ENCODE assay signal across 29 cellular contexts in the genomic region with DNA sequence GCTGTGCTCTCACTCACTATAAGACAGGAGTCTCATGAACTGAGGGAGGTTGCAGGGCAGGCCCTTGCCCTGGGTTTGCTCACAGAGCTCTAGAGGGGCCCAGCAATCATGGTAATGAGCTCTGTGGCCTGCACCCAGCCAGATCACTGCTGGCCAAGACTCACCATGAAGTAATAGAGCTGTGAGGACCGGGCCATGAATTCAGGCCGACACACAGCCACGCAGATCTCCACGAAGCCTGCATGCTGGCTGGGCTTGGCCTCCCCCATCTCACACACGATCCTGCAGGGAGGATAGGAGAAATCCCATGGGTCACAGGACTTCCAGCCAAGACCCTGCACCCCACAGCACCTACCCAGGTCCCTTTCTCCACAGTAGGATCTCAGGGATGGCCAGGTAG.
"Had no signal": no experiment of that assay in that cellular context is flagged by ENCODE, and none has a peak within 500 bp of the region (broad histone marks: within the 10 kb centered on the region; RNA-seq: fewer than 3 reads in every experiment).

No MANE protein-coding gene starts in this region.

- H3K4me3 Mint-ChIP-seq: immature natural killer cell; mesothelial cell of epicardium; naive B cell; natural killer cell; nephron progenitor cell; neural progenitor cell; stimulated activated effector memory CD8-positive, alpha-beta T cell treated with anti-CD3 and anti-CD28 coated beads, Interleukin-12 subunit alpha, Interleukin-12 subunit beta, amount 100 ng/mL, for 72 hours had no signal

- H3K9me3 Mint-ChIP-seq: mesothelial cell of epicardium; natural killer cell; nephron progenitor cell; stimulated activated effector memory CD8-positive, alpha-beta T cell treated with anti-CD3 and anti-CD28 coated beads, Interleukin-12 subunit alpha, Interleukin-12 subunit beta, amount 100 ng/mL, for 72 hours had no signal

- DNase-seq: hypothalamus; immature natural killer cell; kidney; left colon; left lung; lower lobe of right lung; mammary epithelial cell; mesenchymal stem cell; naive B cell; natural killer cell; nephron progenitor cell; ovary; retina; right cardiac atrium; small intestine; stimulated activated CD4-positive, alpha-beta T cell treated with anti-CD3 and anti-CD28 coated beads, Interleukin-4, amount 100 ng/mL, for 24 hours; stimulated activated naive CD4-positive, alpha-beta T cell; stomach; testis; thyroid gland; transverse colon; upper lobe of left lung had no signal

- H3K36me3 ChIP-seq: left lung, lower lobe of right lung, neural progenitor cell, ovary, prostate gland, thyroid gland, transverse colon, upper lobe of left lung, vagina had no signal

- H3K27me3 ChIP-seq: left lung, neural progenitor cell, ovary, spleen, stomach, testis, thyroid gland, transverse colon, upper lobe of left lung, vagina had no signal

- ATAC-seq: left colon; left lung; lower lobe of right lung; natural killer cell; sciatic nerve; stimulated activated effector memory CD8-positive, alpha-beta T cell treated with anti-CD3 and anti-CD28 coated beads, Interleukin-12 subunit alpha, Interleukin-12 subunit beta, amount 100 ng/mL, for 72 hours had no signal

- H3K4me1 Mint-ChIP-seq: immature natural killer cell; mesothelial cell of epicardium; naive B cell; natural killer cell; nephron progenitor cell; stimulated activated effector memory CD8-positive, alpha-beta T cell treated with anti-CD3 and anti-CD28 coated beads, Interleukin-12 subunit alpha, Interleukin-12 subunit beta, amount 100 ng/mL, for 72 hours had no signal

- H3K4me3 ChIP-seq: left lung, lower lobe of right lung, neural progenitor cell, ovary, prostate gland, spleen, stomach, testis, thyroid gland, transverse colon, upper lobe of left lung, vagina had no signal

- H3K27ac ChIP-seq: left lung, lower lobe of right lung, neural progenitor cell, ovary, prostate gland, spleen, stomach, testis, thyroid gland, transverse colon, upper lobe of left lung, vagina had no signal

- H3K9me3 ChIP-seq: left lung, lower lobe of right lung, ovary, prostate gland, spleen, stomach, testis, thyroid gland, transverse colon, upper lobe of left lung, vagina had no signal

- H3K27ac Mint-ChIP-seq: immature natural killer cell; mesothelial cell of epicardium; naive B cell; natural killer cell; nephron progenitor cell; neural progenitor cell; stimulated activated effector memory CD8-positive, alpha-beta T cell treated with anti-CD3 and anti-CD28 coated beads, Interleukin-12 subunit alpha, Interleukin-12 subunit beta, amount 100 ng/mL, for 72 hours had no signal

- H3K4me1 ChIP-seq: left lung, lower lobe of right lung, neural progenitor cell, prostate gland, spleen, stomach, testis, thyroid gland, transverse colon, upper lobe of left lung, vagina had no signal
